1 cellular context compared by ENCODE assay signal in the genomic region with DNA sequence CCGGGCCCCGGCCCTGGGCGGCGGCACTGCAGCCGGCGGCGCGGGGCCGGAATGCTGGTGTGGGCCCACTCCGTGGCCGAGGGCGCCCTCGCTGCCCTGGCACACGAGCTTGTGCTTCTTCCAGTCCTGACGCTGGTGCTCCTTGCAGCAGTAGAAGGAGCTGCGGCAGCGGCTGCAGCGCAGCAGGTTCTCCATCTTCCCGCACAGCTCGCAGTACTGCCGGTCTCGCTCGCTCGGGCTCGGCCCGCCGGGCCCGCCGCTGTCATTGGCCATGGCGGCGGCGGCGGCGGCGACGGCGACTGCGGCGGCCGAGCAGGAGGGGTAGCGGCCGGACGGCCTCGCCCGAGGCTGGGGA.
TF ChIP-seq lines count a peak whose summit lies in the region.

No MANE protein-coding gene starts in this region.

TF ChIP-seq in K562, 482 proteins besides CTCF, POLR2A, EP300 and RAD21 (continued from another document and continues in another):
- TF ChIP-seq, protein P1, sequence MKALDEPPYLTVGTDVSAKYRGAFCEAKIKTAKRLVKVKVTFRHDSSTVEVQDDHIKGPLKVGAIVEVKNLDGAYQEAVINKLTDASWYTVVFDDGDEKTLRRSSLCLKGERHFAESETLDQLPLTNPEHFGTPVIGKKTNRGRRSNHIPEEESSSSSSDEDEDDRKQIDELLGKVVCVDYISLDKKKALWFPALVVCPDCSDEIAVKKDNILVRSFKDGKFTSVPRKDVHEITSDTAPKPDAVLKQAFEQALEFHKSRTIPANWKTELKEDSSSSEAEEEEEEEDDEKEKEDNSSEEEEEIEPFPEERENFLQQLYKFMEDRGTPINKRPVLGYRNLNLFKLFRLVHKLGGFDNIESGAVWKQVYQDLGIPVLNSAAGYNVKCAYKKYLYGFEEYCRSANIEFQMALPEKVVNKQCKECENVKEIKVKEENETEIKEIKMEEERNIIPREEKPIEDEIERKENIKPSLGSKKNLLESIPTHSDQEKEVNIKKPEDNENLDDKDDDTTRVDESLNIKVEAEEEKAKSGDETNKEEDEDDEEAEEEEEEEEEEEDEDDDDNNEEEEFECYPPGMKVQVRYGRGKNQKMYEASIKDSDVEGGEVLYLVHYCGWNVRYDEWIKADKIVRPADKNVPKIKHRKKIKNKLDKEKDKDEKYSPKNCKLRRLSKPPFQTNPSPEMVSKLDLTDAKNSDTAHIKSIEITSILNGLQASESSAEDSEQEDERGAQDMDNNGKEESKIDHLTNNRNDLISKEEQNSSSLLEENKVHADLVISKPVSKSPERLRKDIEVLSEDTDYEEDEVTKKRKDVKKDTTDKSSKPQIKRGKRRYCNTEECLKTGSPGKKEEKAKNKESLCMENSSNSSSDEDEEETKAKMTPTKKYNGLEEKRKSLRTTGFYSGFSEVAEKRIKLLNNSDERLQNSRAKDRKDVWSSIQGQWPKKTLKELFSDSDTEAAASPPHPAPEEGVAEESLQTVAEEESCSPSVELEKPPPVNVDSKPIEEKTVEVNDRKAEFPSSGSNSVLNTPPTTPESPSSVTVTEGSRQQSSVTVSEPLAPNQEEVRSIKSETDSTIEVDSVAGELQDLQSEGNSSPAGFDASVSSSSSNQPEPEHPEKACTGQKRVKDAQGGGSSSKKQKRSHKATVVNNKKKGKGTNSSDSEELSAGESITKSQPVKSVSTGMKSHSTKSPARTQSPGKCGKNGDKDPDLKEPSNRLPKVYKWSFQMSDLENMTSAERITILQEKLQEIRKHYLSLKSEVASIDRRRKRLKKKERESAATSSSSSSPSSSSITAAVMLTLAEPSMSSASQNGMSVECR (CRISPR knock-in tag; IDR thresholded peaks at IDR 0.05) = peak; percentile 12; the same call in 1 of the 2 replicates
- TF ChIP-seq CTBP1 (IDR thresholded peaks at IDR 0.05; ENCODE audit: borderline replicate concordance) = peak; percentile 45; the same call in 1 of the 2 replicates
- TF ChIP-seq SIN3A (IDR thresholded peaks at IDR 0.05; ENCODE audit: borderline replicate concordance in 2 of 2, control insufficient read depth in 1 of 2, low read depth in 2 of 2, low read length in 2 of 2) = peak in 1 of 2 experiments; percentile 33; a peak in 1 of 4 replicates
- peak in 2 of 3 experiments; percentile 21 to 72 for TF ChIP-seq YY1 (IDR thresholded peaks at IDR 0.05; ENCODE audit: borderline replicate concordance in 1 of 3, control insufficient read depth in 1 of 3, extremely low read depth in 1 of 3, insufficient read depth in 3 of 3, insufficient read length in 1 of 3, insufficient replicate concordance in 2 of 3, low read depth in 1 of 3, low read length in 2 of 3)
- TF ChIP-seq MTA3 (IDR thresholded peaks at IDR 0.05; ENCODE audit: borderline replicate concordance) = peak; percentile 7; the same call in 1 of the 2 replicates
- TF ChIP-seq ZNF75A (CRISPR knock-in tag; IDR thresholded peaks at IDR 0.05) = no peak
- TF ChIP-seq, protein P2, sequence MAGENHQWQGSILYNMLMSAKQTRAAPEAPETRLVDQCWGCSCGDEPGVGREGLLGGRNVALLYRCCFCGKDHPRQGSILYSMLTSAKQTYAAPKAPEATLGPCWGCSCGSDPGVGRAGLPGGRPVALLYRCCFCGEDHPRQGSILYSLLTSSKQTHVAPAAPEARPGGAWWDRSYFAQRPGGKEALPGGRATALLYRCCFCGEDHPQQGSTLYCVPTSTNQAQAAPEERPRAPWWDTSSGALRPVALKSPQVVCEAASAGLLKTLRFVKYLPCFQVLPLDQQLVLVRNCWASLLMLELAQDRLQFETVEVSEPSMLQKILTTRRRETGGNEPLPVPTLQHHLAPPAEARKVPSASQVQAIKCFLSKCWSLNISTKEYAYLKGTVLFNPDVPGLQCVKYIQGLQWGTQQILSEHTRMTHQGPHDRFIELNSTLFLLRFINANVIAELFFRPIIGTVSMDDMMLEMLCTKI (IDR thresholded peaks at IDR 0.05; ENCODE audit: partially characterized antibody) = no peak
- no peak for TF ChIP-seq CHD2 (IDR thresholded peaks at IDR 0.05; ENCODE audit: low read depth, low read length)
- TF ChIP-seq ETS2 (tag; IDR thresholded peaks at IDR 0.05; ENCODE audit: borderline replicate concordance, poor library complexity, severe bottlenecking) = peak; percentile 47
- no peak for TF ChIP-seq RBM39 (optimal IDR thresholded peaks at IDR 0.05; ENCODE audit: low read depth, low read length)
- no peak for TF ChIP-seq ZNF780A (CRISPR knock-in tag; IDR thresholded peaks at IDR 0.05)
- no peak for TF ChIP-seq PHF20 (IDR thresholded peaks at IDR 0.05; ENCODE audit: partially characterized antibody)
- TF ChIP-seq, protein P3, sequence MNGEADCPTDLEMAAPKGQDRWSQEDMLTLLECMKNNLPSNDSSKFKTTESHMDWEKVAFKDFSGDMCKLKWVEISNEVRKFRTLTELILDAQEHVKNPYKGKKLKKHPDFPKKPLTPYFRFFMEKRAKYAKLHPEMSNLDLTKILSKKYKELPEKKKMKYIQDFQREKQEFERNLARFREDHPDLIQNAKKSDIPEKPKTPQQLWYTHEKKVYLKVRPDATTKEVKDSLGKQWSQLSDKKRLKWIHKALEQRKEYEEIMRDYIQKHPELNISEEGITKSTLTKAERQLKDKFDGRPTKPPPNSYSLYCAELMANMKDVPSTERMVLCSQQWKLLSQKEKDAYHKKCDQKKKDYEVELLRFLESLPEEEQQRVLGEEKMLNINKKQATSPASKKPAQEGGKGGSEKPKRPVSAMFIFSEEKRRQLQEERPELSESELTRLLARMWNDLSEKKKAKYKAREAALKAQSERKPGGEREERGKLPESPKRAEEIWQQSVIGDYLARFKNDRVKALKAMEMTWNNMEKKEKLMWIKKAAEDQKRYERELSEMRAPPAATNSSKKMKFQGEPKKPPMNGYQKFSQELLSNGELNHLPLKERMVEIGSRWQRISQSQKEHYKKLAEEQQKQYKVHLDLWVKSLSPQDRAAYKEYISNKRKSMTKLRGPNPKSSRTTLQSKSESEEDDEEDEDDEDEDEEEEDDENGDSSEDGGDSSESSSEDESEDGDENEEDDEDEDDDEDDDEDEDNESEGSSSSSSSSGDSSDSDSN (IDR thresholded peaks at IDR 0.05; ENCODE audit: borderline replicate concordance in 1 of 2, low read depth in 2 of 2, low read length in 2 of 2) = peak; percentile 2 to 34; a peak in 3 of 4 replicates
- TF ChIP-seq, protein P4, sequence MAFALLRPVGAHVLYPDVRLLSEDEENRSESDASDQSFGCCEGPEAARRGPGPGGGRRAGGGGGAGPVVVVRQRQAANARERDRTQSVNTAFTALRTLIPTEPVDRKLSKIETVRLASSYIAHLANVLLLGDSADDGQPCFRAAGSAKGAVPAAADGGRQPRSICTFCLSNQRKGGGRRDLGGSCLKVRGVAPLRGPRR (CRISPR knock-in tag; IDR thresholded peaks at IDR 0.05) = no peak
- TF ChIP-seq ZNF24 (IDR thresholded peaks at IDR 0.05) = no peak
- no peak for TF ChIP-seq TCF7 (IDR thresholded peaks at IDR 0.05; ENCODE audit: borderline replicate concordance)
- TF ChIP-seq ZFX (CRISPR knock-in tag; IDR thresholded peaks at IDR 0.05) = peak; percentile 36; the same call in 1 of the 2 replicates
- peak; percentile 72; the same call in 1 of the 2 replicates for TF ChIP-seq FOXP1 (CRISPR knock-in tag; IDR thresholded peaks at IDR 0.05)
- peak; percentile 47; the same call in 1 of the 2 replicates for TF ChIP-seq NFATC3 (IDR thresholded peaks at IDR 0.05)
- TF ChIP-seq, protein P5, sequence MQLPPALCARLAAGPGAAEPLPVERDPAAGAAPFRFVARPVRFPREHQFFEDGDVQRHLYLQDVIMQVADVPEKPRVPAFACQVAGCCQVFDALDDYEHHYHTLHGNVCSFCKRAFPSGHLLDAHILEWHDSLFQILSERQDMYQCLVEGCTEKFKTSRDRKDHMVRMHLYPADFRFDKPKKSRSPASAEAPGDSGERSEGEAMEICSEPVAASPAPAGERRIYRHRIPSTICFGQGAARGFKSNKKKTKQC (CRISPR knock-in tag; IDR thresholded peaks at IDR 0.05) = 0 out of 2 replicates have a peak, but pooled peaks have one; percentile 55
- no peak for TF ChIP-seq ATF7 (IDR thresholded peaks at IDR 0.05)
- TF ChIP-seq SP1 (CRISPR knock-in tag; IDR thresholded peaks at IDR 0.05) = 0 out of 2 replicates have a peak, but pooled peaks have one; percentile 42
- peak in 1 of 2 experiments; percentile 52; a peak in 1 of 4 replicates for TF ChIP-seq TEAD1 (CRISPR knock-in tag; IDR thresholded peaks at IDR 0.05)
- TF ChIP-seq TCF7L2 (IDR thresholded peaks at IDR 0.05; ENCODE audit: low read depth, low read length) = no peak
- TF ChIP-seq ZBTB17 (CRISPR knock-in tag; IDR thresholded peaks at IDR 0.05) = peak; percentile 56; the same call in 1 of the 2 replicates
- TF ChIP-seq, protein P6, sequence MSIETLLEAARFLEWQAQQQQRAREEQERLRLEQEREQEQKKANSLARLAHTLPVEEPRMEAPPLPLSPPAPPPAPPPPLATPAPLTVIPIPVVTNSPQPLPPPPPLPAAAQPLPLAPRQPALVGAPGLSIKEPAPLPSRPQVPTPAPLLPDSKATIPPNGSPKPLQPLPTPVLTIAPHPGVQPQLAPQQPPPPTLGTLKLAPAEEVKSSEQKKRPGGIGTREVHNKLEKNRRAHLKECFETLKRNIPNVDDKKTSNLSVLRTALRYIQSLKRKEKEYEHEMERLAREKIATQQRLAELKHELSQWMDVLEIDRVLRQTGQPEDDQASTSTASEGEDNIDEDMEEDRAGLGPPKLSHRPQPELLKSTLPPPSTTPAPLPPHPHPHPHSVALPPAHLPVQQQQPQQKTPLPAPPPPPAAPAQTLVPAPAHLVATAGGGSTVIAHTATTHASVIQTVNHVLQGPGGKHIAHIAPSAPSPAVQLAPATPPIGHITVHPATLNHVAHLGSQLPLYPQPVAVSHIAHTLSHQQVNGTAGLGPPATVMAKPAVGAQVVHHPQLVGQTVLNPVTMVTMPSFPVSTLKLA (conservative IDR thresholded peaks at IDR 0.05) = no peak
- TF ChIP-seq, protein P7, sequence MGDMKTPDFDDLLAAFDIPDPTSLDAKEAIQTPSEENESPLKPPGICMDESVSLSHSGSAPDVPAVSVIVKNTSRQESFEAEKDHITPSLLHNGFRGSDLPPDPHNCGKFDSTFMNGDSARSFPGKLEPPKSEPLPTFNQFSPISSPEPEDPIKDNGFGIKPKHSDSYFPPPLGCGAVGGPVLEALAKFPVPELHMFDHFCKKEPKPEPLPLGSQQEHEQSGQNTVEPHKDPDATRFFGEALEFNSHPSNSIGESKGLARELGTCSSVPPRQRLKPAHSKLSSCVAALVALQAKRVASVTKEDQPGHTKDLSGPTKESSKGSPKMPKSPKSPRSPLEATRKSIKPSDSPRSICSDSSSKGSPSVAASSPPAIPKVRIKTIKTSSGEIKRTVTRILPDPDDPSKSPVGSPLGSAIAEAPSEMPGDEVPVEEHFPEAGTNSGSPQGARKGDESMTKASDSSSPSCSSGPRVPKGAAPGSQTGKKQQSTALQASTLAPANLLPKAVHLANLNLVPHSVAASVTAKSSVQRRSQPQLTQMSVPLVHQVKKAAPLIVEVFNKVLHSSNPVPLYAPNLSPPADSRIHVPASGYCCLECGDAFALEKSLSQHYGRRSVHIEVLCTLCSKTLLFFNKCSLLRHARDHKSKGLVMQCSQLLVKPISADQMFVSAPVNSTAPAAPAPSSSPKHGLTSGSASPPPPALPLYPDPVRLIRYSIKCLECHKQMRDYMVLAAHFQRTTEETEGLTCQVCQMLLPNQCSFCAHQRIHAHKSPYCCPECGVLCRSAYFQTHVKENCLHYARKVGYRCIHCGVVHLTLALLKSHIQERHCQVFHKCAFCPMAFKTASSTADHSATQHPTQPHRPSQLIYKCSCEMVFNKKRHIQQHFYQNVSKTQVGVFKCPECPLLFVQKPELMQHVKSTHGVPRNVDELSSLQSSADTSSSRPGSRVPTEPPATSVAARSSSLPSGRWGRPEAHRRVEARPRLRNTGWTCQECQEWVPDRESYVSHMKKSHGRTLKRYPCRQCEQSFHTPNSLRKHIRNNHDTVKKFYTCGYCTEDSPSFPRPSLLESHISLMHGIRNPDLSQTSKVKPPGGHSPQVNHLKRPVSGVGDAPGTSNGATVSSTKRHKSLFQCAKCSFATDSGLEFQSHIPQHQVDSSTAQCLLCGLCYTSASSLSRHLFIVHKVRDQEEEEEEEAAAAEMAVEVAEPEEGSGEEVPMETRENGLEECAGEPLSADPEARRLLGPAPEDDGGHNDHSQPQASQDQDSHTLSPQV (IDR thresholded peaks at IDR 0.05) = 0 out of 2 replicates have a peak, but pooled peaks have one; percentile 33
- TF ChIP-seq, protein P8, sequence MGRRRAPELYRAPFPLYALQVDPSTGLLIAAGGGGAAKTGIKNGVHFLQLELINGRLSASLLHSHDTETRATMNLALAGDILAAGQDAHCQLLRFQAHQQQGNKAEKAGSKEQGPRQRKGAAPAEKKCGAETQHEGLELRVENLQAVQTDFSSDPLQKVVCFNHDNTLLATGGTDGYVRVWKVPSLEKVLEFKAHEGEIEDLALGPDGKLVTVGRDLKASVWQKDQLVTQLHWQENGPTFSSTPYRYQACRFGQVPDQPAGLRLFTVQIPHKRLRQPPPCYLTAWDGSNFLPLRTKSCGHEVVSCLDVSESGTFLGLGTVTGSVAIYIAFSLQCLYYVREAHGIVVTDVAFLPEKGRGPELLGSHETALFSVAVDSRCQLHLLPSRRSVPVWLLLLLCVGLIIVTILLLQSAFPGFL (CRISPR knock-in tag; IDR thresholded peaks at IDR 0.05) = no peak
- TF ChIP-seq CCNT2 (IDR thresholded peaks at IDR 0.05; ENCODE audit: borderline replicate concordance, extremely low read depth, insufficient read length, low read depth, low read length) = peak; percentile 23
- TF ChIP-seq PCBP1 (IDR thresholded peaks at IDR 0.05; ENCODE audit: low read depth, low read length, poor library complexity, severe bottlenecking) = peak; percentile 13
- peak; percentile 28 for TF ChIP-seq FIP1L1 (IDR thresholded peaks at IDR 0.05; ENCODE audit: low read depth, low read length, poor library complexity, severe bottlenecking)
- TF ChIP-seq, protein P9, sequence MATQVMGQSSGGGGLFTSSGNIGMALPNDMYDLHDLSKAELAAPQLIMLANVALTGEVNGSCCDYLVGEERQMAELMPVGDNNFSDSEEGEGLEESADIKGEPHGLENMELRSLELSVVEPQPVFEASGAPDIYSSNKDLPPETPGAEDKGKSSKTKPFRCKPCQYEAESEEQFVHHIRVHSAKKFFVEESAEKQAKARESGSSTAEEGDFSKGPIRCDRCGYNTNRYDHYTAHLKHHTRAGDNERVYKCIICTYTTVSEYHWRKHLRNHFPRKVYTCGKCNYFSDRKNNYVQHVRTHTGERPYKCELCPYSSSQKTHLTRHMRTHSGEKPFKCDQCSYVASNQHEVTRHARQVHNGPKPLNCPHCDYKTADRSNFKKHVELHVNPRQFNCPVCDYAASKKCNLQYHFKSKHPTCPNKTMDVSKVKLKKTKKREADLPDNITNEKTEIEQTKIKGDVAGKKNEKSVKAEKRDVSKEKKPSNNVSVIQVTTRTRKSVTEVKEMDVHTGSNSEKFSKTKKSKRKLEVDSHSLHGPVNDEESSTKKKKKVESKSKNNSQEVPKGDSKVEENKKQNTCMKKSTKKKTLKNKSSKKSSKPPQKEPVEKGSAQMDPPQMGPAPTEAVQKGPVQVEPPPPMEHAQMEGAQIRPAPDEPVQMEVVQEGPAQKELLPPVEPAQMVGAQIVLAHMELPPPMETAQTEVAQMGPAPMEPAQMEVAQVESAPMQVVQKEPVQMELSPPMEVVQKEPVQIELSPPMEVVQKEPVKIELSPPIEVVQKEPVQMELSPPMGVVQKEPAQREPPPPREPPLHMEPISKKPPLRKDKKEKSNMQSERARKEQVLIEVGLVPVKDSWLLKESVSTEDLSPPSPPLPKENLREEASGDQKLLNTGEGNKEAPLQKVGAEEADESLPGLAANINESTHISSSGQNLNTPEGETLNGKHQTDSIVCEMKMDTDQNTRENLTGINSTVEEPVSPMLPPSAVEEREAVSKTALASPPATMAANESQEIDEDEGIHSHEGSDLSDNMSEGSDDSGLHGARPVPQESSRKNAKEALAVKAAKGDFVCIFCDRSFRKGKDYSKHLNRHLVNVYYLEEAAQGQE (CRISPR knock-in tag; IDR thresholded peaks at IDR 0.05; ENCODE audit: low read depth) = 0 out of 2 replicates have a peak, but pooled peaks have one; percentile 45
- no peak for TF ChIP-seq SIX5 (IDR thresholded peaks at IDR 0.05; ENCODE audit: borderline replicate concordance in 1 of 2, insufficient read depth in 1 of 2, low read depth in 1 of 2, low read length in 2 of 2)
- TF ChIP-seq JUN (IDR thresholded peaks at IDR 0.05; ENCODE audit: borderline replicate concordance, low read depth, low read length) = no peak
- TF ChIP-seq JUN (CRISPR knock-in tag; IDR thresholded peaks at IDR 0.05; ENCODE audit: borderline replicate concordance) = peak; percentile 16; the same call in 1 of the 2 replicates
